Comparison of ENCODE assay signal across 15 cellular contexts in genomic region chr7:142063551-142064442, GRCh38. TPM values are rescaled to one million over a fixed set of nuclear protein-coding genes. Genes with fewer than 3 reads are reported as not detected.
"Had no signal": no experiment of that assay in that cellular context is flagged by ENCODE, and none has a peak within 500 bp of the region (broad histone marks: within the 10 kb centered on the region; RNA-seq: fewer than 3 reads in every experiment).

No MANE protein-coding gene starts in this region.

- H3K27me3 ChIP-seq: tibial nerve had no signal

- H3K4me3 ChIP-seq: left ventricle myocardium inferior, smooth muscle cell, tibial nerve had no signal

- H3K27ac ChIP-seq: epithelial cell of prostate, left ventricle myocardium inferior, parathyroid adenoma, tibial nerve had no signal

- DNase-seq: activated CD4-positive, alpha-beta T cell treated with anti-CD3 and anti-CD28 coated beads for 48 hours; activated naive CD4-positive, alpha-beta T cell treated with Interleukin-2 at 50 U/mL for 16 hours; activated naive CD8-positive, alpha-beta T cell treated with anti-CD3 and anti-CD28 coated beads, Interleukin-2, amount 50 U/mL, for 24 hours; cortex of kidney; effector CD8-positive, alpha-beta T cell; glutamatergic neuron; left ventricle myocardium inferior; mesenchymal stem cell; T-helper 17 cell had no signal

- H3K9me3 ChIP-seq: left ventricle myocardium inferior, tibial nerve had no signal

- H3K36me3 ChIP-seq: left ventricle myocardium inferior, tibial nerve had no signal

- ATAC-seq: activated naive CD8-positive, alpha-beta T cell treated with anti-CD3 and anti-CD28 coated beads, Interleukin-2, amount 50 U/mL, for 24 hours; T-helper 17 cell; WTC11 had no signal

- H3K4me1 ChIP-seq: left ventricle myocardium inferior, parathyroid adenoma, tibial nerve had no signal

- H3K9ac ChIP-seq: parathyroid adenoma had no signal

- H3K4me2 ChIP-seq: smooth muscle cell had no signal

RNA-seq across cellular contexts. Expression of gene MGAM2, which starts 47.7 kb away (rescaled TPM):
- total RNA-seq: activated T-helper 1 cell treated with anti-CD3 and anti-CD28 coated beads, Interleukin-12 subunit alpha, Interleukin-12 subunit beta, Interleukin-2, Interleukin-4 antibody, amounts not matched to agents 30 ng/mL and 10 ng/mL and 1 ng/mL, durations not matched to agents 14 hours and 24 hours and 36 hours; left ventricle myocardium inferior; smooth muscle cell; WTC11 had no signal
